ENCODE assay signal across 19 cellular contexts in genomic region chr10:86681047-86681446, GRCh38. TPM values are rescaled to one million over a fixed set of nuclear protein-coding genes. Genes with fewer than 3 reads are reported as not detected.
A peak's percentile ranks its signal among the peaks of the same experiment; 100 is the strongest.
DNase-seq lines count a peak whose midpoint lies in the region; ATAC-seq and TF ChIP-seq lines count a peak whose summit lies in the region.
"Had no signal": no experiment of that assay in that cellular context is flagged by ENCODE, and none has a peak within 500 bp of the region (broad histone marks: within the 10 kb centered on the region; RNA-seq: fewer than 3 reads in every experiment).

No MANE protein-coding gene starts in this region.

- CTCF ChIA-PET in activated naive CD4-positive, alpha-beta T cell treated with anti-CD3 and anti-CD28 coated beads, Interleukin-2, amount 10 ng/mL, durations not matched to agents 7 days and 5 days (lab: Charles Lee) = interaction anchor here (1.2 kb wide), 1 partner anchor 9 kb away, joined by 3 read pairs; no protein-coding TSS in a partner anchor

- TF ChIP-seq CTCF in BE2C (IDR thresholded peaks at IDR 0.05; ENCODE audit: low read depth, low read length) = no peak

- ATAC-seq in SK-N-SH treated with all-trans-retinoic acid at 6 μM for 48 hours (peak; percentile 47), GM21390 (IDR thresholded peaks at IDR 0.05; ENCODE audit: unreplicated experiment) (no peak), GM18517 (IDR thresholded peaks at IDR 0.05; ENCODE audit: unreplicated experiment) (no peak)
- ATAC-seq: mucosa of descending colon had no signal

- no peak overlapping the region for H3K27ac Mint-ChIP-seq in activated naive CD4-positive, alpha-beta T cell treated with anti-CD3 and anti-CD28 coated beads, Interleukin-2, amount 10 ng/mL, durations not matched to agents 7 days and 5 days
- H3K27ac Mint-ChIP-seq: brain had no signal

- H3K9me3 ChIP-seq in BE2C = no peaks in the 10 kb centered on the region
- H3K9me3 ChIP-seq: mucosa of descending colon, ovary, Peyer's patch had no signal

- H3K27me3 ChIP-seq in BE2C = no peaks in the 10 kb centered on the region
- H3K27me3 ChIP-seq: ovary, Peyer's patch had no signal

- DNase-seq in BE2C = peak; percentile 63
- DNase-seq in cardiac septum (ENCODE audit: low spot score) = peak; percentile 87
- peak; percentile 60 for DNase-seq in pons (ENCODE audit: low spot score)
- no peak for DNase-seq in A172 (ENCODE audit: low spot score)
- DNase-seq in activated naive CD4-positive, alpha-beta T cell treated with anti-CD3 and anti-CD28 coated beads, Interleukin-2, amount 10 ng/mL, durations not matched to agents 7 days and 5 days = no peak
- DNase-seq: activated CD4-positive, CD25-positive, alpha-beta regulatory T cell; activated gamma-delta T cell; effector memory CD4-positive, alpha-beta T cell; Karpas-422; NCI-H187; NCI-H526; Peyer's patch had no signal

- H3K4me3 ChIP-seq in BE2C (ENCODE audit: low read depth, low read length) = no peak overlapping the region
- H3K4me3 ChIP-seq: mucosa of descending colon, ovary, Peyer's patch had no signal

- peaks cover 18% of the 10 kb centered on the region for H3K27me3 Mint-ChIP-seq in activated naive CD4-positive, alpha-beta T cell treated with anti-CD3 and anti-CD28 coated beads, Interleukin-2, amount 10 ng/mL, durations not matched to agents 7 days and 5 days
- H3K27me3 Mint-ChIP-seq: brain had no signal

- intact Hi-C loops in cardiac septum (cut with DNase I) = no loop called here

- H3K4me1 ChIP-seq in BE2C = peaks cover 21% of the 10 kb centered on the region
- H3K4me1 ChIP-seq: Peyer's patch had no signal

- no peak overlapping the region for H3K4me3 Mint-ChIP-seq in activated naive CD4-positive, alpha-beta T cell treated with anti-CD3 and anti-CD28 coated beads, Interleukin-2, amount 10 ng/mL, durations not matched to agents 7 days and 5 days
- H3K4me3 Mint-ChIP-seq: brain had no signal

- H3K36me3 Mint-ChIP-seq in activated naive CD4-positive, alpha-beta T cell treated with anti-CD3 and anti-CD28 coated beads, Interleukin-2, amount 10 ng/mL, durations not matched to agents 7 days and 5 days = no peaks in the 10 kb centered on the region
- H3K36me3 Mint-ChIP-seq: brain had no signal

- H3K36me3 ChIP-seq in BE2C = peaks cover 19% of the 10 kb centered on the region
- H3K36me3 ChIP-seq: ovary, Peyer's patch had no signal

- no peaks in the 10 kb centered on the region for H3K9me3 Mint-ChIP-seq in activated naive CD4-positive, alpha-beta T cell treated with anti-CD3 and anti-CD28 coated beads, Interleukin-2, amount 10 ng/mL, durations not matched to agents 7 days and 5 days

- H3K4me1 Mint-ChIP-seq in activated naive CD4-positive, alpha-beta T cell treated with anti-CD3 and anti-CD28 coated beads, Interleukin-2, amount 10 ng/mL, durations not matched to agents 7 days and 5 days = no peaks in the 10 kb centered on the region

TF ChIP-seq in SK-N-SH treated with all-trans-retinoic acid at 6 μM for 48 hours, 23 proteins besides CTCF, POLR2A, EP300 and RAD21:
- no peak for TF ChIP-seq ZFP30 (CRISPR knock-in tag; IDR thresholded peaks at IDR 0.05)
- TF ChIP-seq ZNF565 (CRISPR knock-in tag; conservative IDR thresholded peaks at IDR 0.05; ENCODE audit: low read depth) = no peak
- TF ChIP-seq TSHZ2 (CRISPR knock-in tag; IDR thresholded peaks at IDR 0.05) = 0 out of 2 replicates have a peak, but pooled peaks have one; percentile 29
- no peak for TF ChIP-seq ZFP3 (CRISPR knock-in tag; IDR thresholded peaks at IDR 0.05)
- TF ChIP-seq TOX (CRISPR knock-in tag; IDR thresholded peaks at IDR 0.05; ENCODE audit: borderline replicate concordance) = no peak
TF ChIP-seq in SK-N-SH treated with all-trans-retinoic acid at 6 μM for 48 hours: peak in this region for 1.

RNA-seq across cellular contexts. Expression of gene LDB3, which starts 12.7 kb away (rescaled TPM):
- 1.9 TPM for polyA plus RNA-seq in BE2C (2012; ENCODE audit: insufficient read depth, insufficient read length, low read depth)
- 1,178 TPM for total RNA-seq in cardiac septum
- 0.10 and 0.31 TPM in 2 replicates for total RNA-seq in A172 (2014; rRNA removed; shearing (Covaris generic))
- total RNA-seq: T-helper 1 cell treated with Interleukin-12 subunit alpha and Interleukin-12 subunit beta and Interleukin-4 antibody, amounts not matched to agents 30 ng/mL and 1 ng/mL, for 36 hours had no signal

RNA-seq across cellular contexts. Expression of gene OPN4, which starts 26.7 kb away (rescaled TPM):
- polyA plus RNA-seq in BE2C (2012; ENCODE audit: insufficient read depth, insufficient read length, low read depth) = not detected
- total RNA-seq in cardiac septum = not detected
- 0.31 TPM in 1 of 2 replicates, not detected in the other for total RNA-seq in A172 (2014; rRNA removed; shearing (Covaris generic))
- total RNA-seq: ovary; Peyer's patch; T-helper 1 cell treated with Interleukin-12 subunit alpha and Interleukin-12 subunit beta and Interleukin-4 antibody, amounts not matched to agents 30 ng/mL and 1 ng/mL, for 36 hours had no signal

Comparison
In these comparisons a context has a peak if more than half of its experiments do, and no peak if none do; other contexts are left out.
1. DNase-seq: peak in BE2C (single experiment), cardiac septum (single experiment) and pons (single experiment); none in A172 (single experiment) and activated naive CD4-positive, alpha-beta T cell treated with anti-CD3 and anti-CD28 coated beads, Interleukin-2, amount 10 ng/mL, durations not matched to agents 7 days and 5 days (single experiment).
2. RNA of gene LDB3, which starts 12.7 kb away (total RNA-seq): 1,178 TPM in cardiac septum (single experiment); 0.10 to 0.31 TPM in A172; every median in the first group is over 100 times any median in the second.